In genomic region chr15:31216210-31216911, GRCh38 we compare ENCODE assay signal across 8 cellular contexts.
DNase-seq lines count a peak whose midpoint lies in the region; ATAC-seq, FAIRE-seq and TF ChIP-seq lines count a peak whose summit lies in the region.

No MANE protein-coding gene starts in this region.

- TF ChIP-seq RAD21 in A549 (conservative IDR thresholded peaks at IDR 0.05 in 1 of 2, IDR thresholded peaks at IDR 0.05 in 1 of 2), result no peak; a peak in 2 of 5 replicates

- TF ChIP-seq CTCF in A549 (IDR thresholded peaks at IDR 0.05) (no peak), suprapubic skin (IDR thresholded peaks at IDR 0.05) (no peak)

- H3K9me3 ChIP-seq in A549 (peaks cover 6% of the 10 kb centered on the region; the same call in 1 of the 3 replicates), muscle layer of colon (ENCODE audit: low read length) (no peaks in the 10 kb centered on the region), suprapubic skin (no peaks in the 10 kb centered on the region)

- H3K27ac ChIP-seq in A549 (peak overlapping the region; percentile 96 to 97), muscle layer of colon (ENCODE audit: low read depth, low read length) (peak overlapping the region; percentile 72), suprapubic skin (peak overlapping the region; percentile 97)

- no peaks in the 10 kb centered on the region for H3K27me3 ChIP-seq in muscle layer of colon (ENCODE audit: control insufficient read depth in 1 of 2, insufficient read depth in 2 of 2, low read length in 2 of 2)
- H3K27me3 ChIP-seq in suprapubic skin, result no peaks in the 10 kb centered on the region

- POLR2A ChIA-PET in A549 (lab: Yijun Ruan, JAX), result interaction anchor here (0.9 to 1.5 kb wide), 2 partner anchors 9 to 110 kb away, joined by 3 to 5 read pairs; partner anchors contain the start of gene KLF13
- POLR2A ChIA-PET in activated CD4-positive, alpha-beta memory T cell treated with anti-CD3 and anti-CD28 coated beads for 36 hours (lab: Charles Lee), result interaction anchor here (1.0 kb wide), 1 partner anchor 129 kb away, joined by 3 read pairs; no protein-coding TSS in a partner anchor

- peaks cover 4% of the 10 kb centered on the region for H3K9me3 Mint-ChIP-seq in activated CD4-positive, alpha-beta memory T cell treated with anti-CD3 and anti-CD28 coated beads for 36 hours

- peaks cover 15% of the 10 kb centered on the region for H3K4me1 Mint-ChIP-seq in activated CD4-positive, alpha-beta memory T cell treated with anti-CD3 and anti-CD28 coated beads for 36 hours (ENCODE audit: low read depth)

- FAIRE-seq in A549 (lab: Jason Lieb, UNC), result no peak

- H3K36me3 Mint-ChIP-seq in activated CD4-positive, alpha-beta memory T cell treated with anti-CD3 and anti-CD28 coated beads for 36 hours, result no peaks in the 10 kb centered on the region

- H3K4me1 ChIP-seq in A549 (peaks cover 21% of the 10 kb centered on the region), muscle layer of colon (ENCODE audit: insufficient read depth, low read length) (peaks cover 17% of the 10 kb centered on the region), suprapubic skin (peaks cover 66% of the 10 kb centered on the region)

- H3K27me3 Mint-ChIP-seq in activated CD4-positive, alpha-beta memory T cell treated with anti-CD3 and anti-CD28 coated beads for 36 hours, result no peaks in the 10 kb centered on the region

- peak overlapping the region; percentile 84 for H3K27ac Mint-ChIP-seq in activated CD4-positive, alpha-beta memory T cell treated with anti-CD3 and anti-CD28 coated beads for 36 hours

- 5% methylated on average over 25 of the region's 30 CpGs for WGBS in A549 (ENCODE audit: missing lambda C conversion rate)
- WGBS in suprapubic skin, result 3% methylated on average over 26 of the region's 30 CpGs

- DNase-seq in A549 (ENCODE audit: low read depth in 1 of 2, low spot score in 1 of 2), result peak; percentile 86 to 94
- DNase-seq in NCI-H2227 (lab: John Stamatoyannopoulos, UW; ENCODE audit: unreplicated experiment), result peak; percentile 63
- peak; percentile 74 for DNase-seq in activated CD4-positive, alpha-beta memory T cell treated with anti-CD3 and anti-CD28 coated beads for 36 hours
- peak; percentile 96 to 97 for DNase-seq in suprapubic skin (ENCODE audit: low spot score in 2 of 2)

- intact Hi-C loops in activated CD4-positive, alpha-beta memory T cell treated with anti-CD3 and anti-CD28 coated beads for 36 hours (cut with micrococcal nuclease), result loop anchor here (5.0 to 10.0 kb wide), 3 partner anchors 131 to 222 kb away; partner anchors contain the start of gene MTMR10

- no peaks in the 10 kb centered on the region for H3K36me3 ChIP-seq in muscle layer of colon (ENCODE audit: insufficient read depth, low read length)
- H3K36me3 ChIP-seq in suprapubic skin, result no peaks in the 10 kb centered on the region

- peak; percentile 61 for TF ChIP-seq POLR2A in A549 (IDR thresholded peaks at IDR 0.05; ENCODE audit: low read length)
- TF ChIP-seq POLR2A in suprapubic skin (IDR thresholded peaks at IDR 0.05), result no peak

- peak overlapping the region; percentile 80 for H3K4me3 Mint-ChIP-seq in activated CD4-positive, alpha-beta memory T cell treated with anti-CD3 and anti-CD28 coated beads for 36 hours

- CTCF ChIA-PET in A549 (lab: Yijun Ruan, JAX), result interaction anchor here (1.0 to 3.9 kb wide), 6 partner anchors 16 to 274 kb away, joined by 3 to 14 read pairs (median 4); partner anchors contain the start of gene KLF13
- CTCF ChIA-PET in activated CD4-positive, alpha-beta memory T cell treated with anti-CD3 and anti-CD28 coated beads for 36 hours (lab: Charles Lee), result interaction anchor here (1.6 kb wide), 1 partner anchor 272 kb away, joined by 7 read pairs; no protein-coding TSS in a partner anchor

- ATAC-seq in A549 (peak; percentile 75 to 90), GM18498 (IDR thresholded peaks at IDR 0.05; ENCODE audit: unreplicated experiment) (peak; percentile 41), HG02885 (IDR thresholded peaks at IDR 0.05; ENCODE audit: poor library complexity, unreplicated experiment) (peak; percentile 42), esophagus mucosa (peak; percentile 79)

- peak overlapping the region; percentile 99 for H3K4me2 ChIP-seq in A549

- TF ChIP-seq EP300 in A549 (IDR thresholded peaks at IDR 0.05) (peak in 1 of 2 experiments; percentile 60; a peak in 2 of 5 replicates), suprapubic skin (IDR thresholded peaks at IDR 0.05) (no peak)

- H3K4me3 ChIP-seq in A549, result peak overlapping the region; percentile 69
- H3K4me3 ChIP-seq in muscle layer of colon (ENCODE audit: low read depth in 1 of 2, low read length in 2 of 2), result peak overlapping the region in 1 of 2 donors; percentile 73
- peak overlapping the region; percentile 65 for H3K4me3 ChIP-seq in suprapubic skin

- peak overlapping the region; percentile 50 for H3K9ac ChIP-seq in muscle layer of colon (ENCODE audit: low read length)

TF ChIP-seq in A549, 52 proteins besides CTCF, POLR2A, EP300 and RAD21 (continues in another document):
- TF ChIP-seq GATA3 (IDR thresholded peaks at IDR 0.05; ENCODE audit: borderline replicate concordance) (no peak), NPAS2 (CRISPR knock-in tag; IDR thresholded peaks at IDR 0.05; ENCODE audit: borderline replicate concordance) (no peak), ZSCAN20 (CRISPR knock-in tag; IDR thresholded peaks at IDR 0.05) (no peak), RCOR1 (IDR thresholded peaks at IDR 0.05; ENCODE audit: low read depth, low read length) (no peak), HEYL (CRISPR knock-in tag; IDR thresholded peaks at IDR 0.05) (no peak), JUN (IDR thresholded peaks at IDR 0.05) (peak in 1 of 2 experiments; percentile 59; a peak in 2 of 5 replicates), CHD4 (IDR thresholded peaks at IDR 0.05; ENCODE audit: borderline replicate concordance) (no peak), CBX2 (IDR thresholded peaks at IDR 0.05; ENCODE audit: borderline replicate concordance, low read depth) (no peak), RFX5 (IDR thresholded peaks at IDR 0.05) (no peak), FOSB (CRISPR knock-in tag; IDR thresholded peaks at IDR 0.05) (no peak), SMC3 (IDR thresholded peaks at IDR 0.05) (peak; percentile 30; the same call in 1 of the 3 replicates), CBX8 (IDR thresholded peaks at IDR 0.05) (no peak), MAZ (IDR thresholded peaks at IDR 0.05; ENCODE audit: borderline replicate concordance, low read depth, low read length) (0 out of 2 replicates have a peak, but pooled peaks have one; percentile 12), MAX (IDR thresholded peaks at IDR 0.05) (peak; percentile 44; the same call in 1 of the 2 replicates), ZNF302 (CRISPR knock-in tag; IDR thresholded peaks at IDR 0.05) (no peak), MYC (IDR thresholded peaks at IDR 0.05; ENCODE audit: borderline replicate concordance, low read length) (0 out of 2 replicates have a peak, but pooled peaks have one; percentile 15), EHMT2 (IDR thresholded peaks at IDR 0.05; ENCODE audit: low read depth) (no peak), HOXB13 (CRISPR knock-in tag; IDR thresholded peaks at IDR 0.05; ENCODE audit: low read depth) (no peak), JUNB (IDR thresholded peaks at IDR 0.05) (no peak), TFCP2L1 (CRISPR knock-in tag; IDR thresholded peaks at IDR 0.05) (no peak), CEBPB (IDR thresholded peaks at IDR 0.05) (peak in 1 of 2 experiments; percentile 57; a peak in 2 of 4 replicates), RARB (CRISPR knock-in tag; IDR thresholded peaks at IDR 0.05) (no peak), ZFP36 (IDR thresholded peaks at IDR 0.05; ENCODE audit: borderline replicate concordance, partially characterized antibody) (no peak), ATOH8 (CRISPR knock-in tag; IDR thresholded peaks at IDR 0.05; ENCODE audit: low read depth) (no peak)
- TF ChIP-seq, protein P1, sequence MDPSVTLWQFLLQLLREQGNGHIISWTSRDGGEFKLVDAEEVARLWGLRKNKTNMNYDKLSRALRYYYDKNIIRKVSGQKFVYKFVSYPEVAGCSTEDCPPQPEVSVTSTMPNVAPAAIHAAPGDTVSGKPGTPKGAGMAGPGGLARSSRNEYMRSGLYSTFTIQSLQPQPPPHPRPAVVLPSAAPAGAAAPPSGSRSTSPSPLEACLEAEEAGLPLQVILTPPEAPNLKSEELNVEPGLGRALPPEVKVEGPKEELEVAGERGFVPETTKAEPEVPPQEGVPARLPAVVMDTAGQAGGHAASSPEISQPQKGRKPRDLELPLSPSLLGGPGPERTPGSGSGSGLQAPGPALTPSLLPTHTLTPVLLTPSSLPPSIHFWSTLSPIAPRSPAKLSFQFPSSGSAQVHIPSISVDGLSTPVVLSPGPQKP (IDR thresholded peaks at IDR 0.05; ENCODE audit: low read depth, low read length), result no peak
- TF ChIP-seq, protein P2, sequence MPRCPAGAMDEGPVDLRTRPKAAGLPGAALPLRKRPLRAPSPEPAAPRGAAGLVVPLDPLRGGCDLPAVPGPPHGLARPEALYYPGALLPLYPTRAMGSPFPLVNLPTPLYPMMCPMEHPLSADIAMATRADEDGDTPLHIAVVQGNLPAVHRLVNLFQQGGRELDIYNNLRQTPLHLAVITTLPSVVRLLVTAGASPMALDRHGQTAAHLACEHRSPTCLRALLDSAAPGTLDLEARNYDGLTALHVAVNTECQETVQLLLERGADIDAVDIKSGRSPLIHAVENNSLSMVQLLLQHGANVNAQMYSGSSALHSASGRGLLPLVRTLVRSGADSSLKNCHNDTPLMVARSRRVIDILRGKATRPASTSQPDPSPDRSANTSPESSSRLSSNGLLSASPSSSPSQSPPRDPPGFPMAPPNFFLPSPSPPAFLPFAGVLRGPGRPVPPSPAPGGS (IDR thresholded peaks at IDR 0.05), result no peak
